Comparison of ENCODE assay signal across 16 cellular contexts in the genomic region with DNA sequence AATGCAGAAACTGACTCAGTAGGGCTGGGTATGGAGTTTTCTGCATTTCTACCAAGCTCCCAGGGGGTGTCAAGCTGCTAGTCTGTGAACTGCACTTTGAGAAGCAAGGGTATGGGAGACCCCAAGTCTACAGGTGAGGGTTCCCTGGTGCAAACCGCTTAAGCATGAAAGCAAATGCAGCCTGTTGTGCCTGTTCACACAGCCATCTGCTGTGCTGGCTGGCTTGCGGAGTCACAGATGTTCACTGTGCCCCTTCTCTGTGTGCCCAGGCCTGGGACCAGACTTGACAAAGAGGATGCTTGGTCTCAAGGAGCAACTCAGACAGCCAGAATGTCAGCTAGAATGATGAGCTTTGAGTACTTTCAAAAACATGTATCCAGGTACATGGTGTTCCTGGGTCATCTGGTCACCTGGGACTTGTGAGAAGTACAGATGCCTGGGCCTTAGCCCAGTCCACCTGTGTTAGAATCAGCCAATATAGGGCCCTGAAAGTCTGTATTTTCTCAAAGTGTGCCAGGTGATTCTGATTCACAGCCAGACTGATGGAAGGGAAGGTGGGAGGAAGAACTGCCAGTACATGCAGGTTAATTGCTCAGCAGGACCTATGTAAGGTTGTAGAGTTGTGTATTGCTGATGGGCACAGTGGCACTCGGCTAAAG. TPM values are rescaled to one million over a fixed set of nuclear protein-coding genes. Genes with fewer than 3 reads are reported as not detected.
DNase-seq lines count a peak whose midpoint lies in the region; FAIRE-seq lines count a peak whose summit lies in the region.
"Had no signal": no experiment of that assay in that cellular context is flagged by ENCODE, and none has a peak within 500 bp of the region (broad histone marks: within the 10 kb centered on the region; RNA-seq: fewer than 3 reads in every experiment).

No MANE protein-coding gene starts in this region.

- no peak overlapping the region for H3K18ac ChIP-seq in neuronal stem cell (ENCODE audit: low read length)

- H3K4me3 ChIP-seq in neuronal stem cell (ENCODE audit: low read length in 2 of 2): peak overlapping the region in 1 of 2 donors; percentile 43

- no peak overlapping the region for H3K4me3 Mint-ChIP-seq in activated naive CD8-positive, alpha-beta T cell
- H3K4me3 Mint-ChIP-seq: neural crest cell had no signal

- H3K36me3 Mint-ChIP-seq in activated naive CD8-positive, alpha-beta T cell: peaks cover 20% of the 10 kb centered on the region

- H3K4me1 Mint-ChIP-seq in activated naive CD8-positive, alpha-beta T cell (ENCODE audit: low read depth): peaks cover 82% of the 10 kb centered on the region

- H3K23ac ChIP-seq in neuronal stem cell (ENCODE audit: low read depth, low read length, poor library complexity): no peak overlapping the region

- H4K8ac ChIP-seq in neuronal stem cell (ENCODE audit: low read depth, low read length): no peak overlapping the region

- peaks cover 0 to 3% (median 0%) of the 10 kb centered on the region in 3 experiments for H3K27me3 ChIP-seq in neuronal stem cell (ENCODE audit: control insufficient read depth in 3 of 3, insufficient read depth in 3 of 3, low read depth in 1 of 3, low read length in 3 of 3)

- no peak overlapping the region for H3K4me2 ChIP-seq in neuronal stem cell (ENCODE audit: insufficient read depth, low read length, poor library complexity, severe bottlenecking)

- no peaks in the 10 kb centered on the region for H3K27me3 Mint-ChIP-seq in activated naive CD8-positive, alpha-beta T cell

- H2AFZ ChIP-seq in neuronal stem cell (ENCODE audit: low read length): no peak overlapping the region

- no peak overlapping the region for H3K9ac ChIP-seq in neuronal stem cell (ENCODE audit: low read depth, low read length, poor library complexity)

- H3K14ac ChIP-seq in neuronal stem cell (ENCODE audit: low read length): no peak overlapping the region

- H2AK5ac ChIP-seq in neuronal stem cell (ENCODE audit: low read depth, low read length): no peak overlapping the region

- WGBS in neuronal stem cell (ENCODE audit: extremely low coverage in 2 of 2, insufficient read length in 2 of 2, insufficient replicate concordance in 1 of 2), 2 donors: no CpG with 5 or more reads among the region's 3 CpGs

- DNase-seq in activated effector memory CD4-positive, alpha-beta T cell treated with anti-CD3 and anti-CD28 coated beads, Interleukin-2, amount 50 U/mL, for 16 hours: peak; percentile 53
- no peak for DNase-seq in activated effector memory CD4-positive, alpha-beta T cell treated with Interleukin-2 at 50 U/mL for 16 hours
- DNase-seq in HTR-8/SVneo (ENCODE audit: insufficient read length, low spot score): no peak
- DNase-seq in neuronal stem cell (ENCODE audit: low spot score): no peak
- DNase-seq in GDM1 (lab: John Stamatoyannopoulos, UW): no peak
- DNase-seq in GM19238 (ENCODE audit: insufficient read length, low spot score): no peak
- no peak for DNase-seq in activated CD4-positive, CD25-positive, alpha-beta regulatory T cell (lab: John Stamatoyannopoulos, UW)
- DNase-seq: activated CD8-positive, alpha-beta memory T cell treated with anti-CD3 and anti-CD28 coated beads for 24 hours; cortex of kidney; NCI-H187; stimulated activated CD4-positive, alpha-beta T cell treated with anti-CD3 and anti-CD28 coated beads, Interleukin-15, amount 100 ng/mL, for 24 hours had no signal

- H2BK120ac ChIP-seq in neuronal stem cell (ENCODE audit: low read depth, low read length): no peak overlapping the region

- no peak overlapping the region for H2BK15ac ChIP-seq in neuronal stem cell (ENCODE audit: low read length)

- H2BK5ac ChIP-seq in neuronal stem cell (ENCODE audit: low read length): no peak overlapping the region

- no peak overlapping the region for H3K27ac ChIP-seq in neuronal stem cell (replicated peaks; ENCODE audit: low read length)

- peak overlapping the region; percentile 58 for H3K27ac Mint-ChIP-seq in activated naive CD8-positive, alpha-beta T cell

- H3K4me1 ChIP-seq in neuronal stem cell (ENCODE audit: control insufficient read depth in 2 of 2, insufficient read depth in 1 of 2, low read depth in 1 of 2, low read length in 2 of 2): peaks cover 2 to 7% of the 10 kb centered on the region in 2 donors

- no peak overlapping the region for H3K4ac ChIP-seq in neuronal stem cell (ENCODE audit: low read length)

- no peaks in the 10 kb centered on the region for H3K9me3 ChIP-seq in neuronal stem cell (replicated peaks in 1 of 2; ENCODE audit: control insufficient read depth in 2 of 2, insufficient read depth in 1 of 2, low read depth in 1 of 2, low read length in 2 of 2)

- H2BK12ac ChIP-seq in neuronal stem cell (ENCODE audit: low read length): peak overlapping the region; percentile 36

- H3K79me1 ChIP-seq in neuronal stem cell (ENCODE audit: low read depth, low read length): no peaks in the 10 kb centered on the region

- no peak overlapping the region for H4K91ac ChIP-seq in neuronal stem cell (ENCODE audit: low read depth, low read length, poor library complexity)

- peaks cover 0 to 7% of the 10 kb centered on the region in 2 donors for H3K36me3 ChIP-seq in neuronal stem cell (replicated peaks in 1 of 2; ENCODE audit: control insufficient read depth in 2 of 2, insufficient read depth in 2 of 2, low read length in 2 of 2)

- FAIRE-seq in HTR-8/SVneo (lab: Jason Lieb, UNC): peak; percentile 42
- FAIRE-seq: D721Med, islet of Langerhans had no signal

- H3K9me3 Mint-ChIP-seq in activated naive CD8-positive, alpha-beta T cell (ENCODE audit: low read depth): no peaks in the 10 kb centered on the region
- H3K9me3 Mint-ChIP-seq: neural crest cell had no signal

RNA-seq across cellular contexts. Expression of gene PPP1R16B, which starts 7.5 kb away (rescaled TPM):
- polyA plus RNA-seq in neuronal stem cell (2013, experiment 1 of 2): 1.3 TPM
- polyA plus RNA-seq in neuronal stem cell (2013, experiment 2 of 2): 1.3 TPM
- polyA plus RNA-seq: AG04450 had no signal
